Comparison of ENCODE assay signal across 31 cellular contexts in genomic region chr12:106323537-106323936, GRCh38.
"Had no signal": no experiment of that assay in that cellular context is flagged by ENCODE, and none has a peak within 500 bp of the region (broad histone marks: within the 10 kb centered on the region; RNA-seq: fewer than 3 reads in every experiment).

No MANE protein-coding gene starts in this region.

- H3K27me3 Mint-ChIP-seq: activated CD4-positive, alpha-beta memory T cell treated with anti-CD3 and anti-CD28 coated beads, Interleukin-2, amount 10 ng/mL, durations not matched to agents 7 days and 5 days; activated CD4-positive, alpha-beta T cell treated with anti-CD3 and anti-CD28 coated beads, Interleukin-2, amount 10 ng/mL, durations not matched to agents 7 days and 5 days; activated naive CD8-positive, alpha-beta T cell; activated T-cell treated with anti-CD3 and anti-CD28 coated beads, Interleukin-2, amount 50 U/mL, for 24 hours; central memory CD8-positive, alpha-beta T cell; dendritic cell treated with granulocyte-macrophage colony-stimulating factor and Interleukin-4, amounts not matched to agents 40 ng/mL and 50 ng/mL, for 4 days; T-helper 17 cell had no signal

- H3K4me1 ChIP-seq: foreskin keratinocyte had no signal

- H3K9me3 Mint-ChIP-seq: activated CD4-positive, alpha-beta memory T cell treated with anti-CD3 and anti-CD28 coated beads, Interleukin-2, amount 10 ng/mL, durations not matched to agents 7 days and 5 days; activated CD4-positive, alpha-beta T cell treated with anti-CD3 and anti-CD28 coated beads, Interleukin-2, amount 10 ng/mL, durations not matched to agents 7 days and 5 days; activated T-cell treated with anti-CD3 and anti-CD28 coated beads, Interleukin-2, amount 50 U/mL, for 24 hours; activated T-cell treated with anti-CD3 and anti-CD28 coated beads, Interleukin-2, amount 50 U/mL, for 72 hours; central memory CD8-positive, alpha-beta T cell; dendritic cell treated with granulocyte-macrophage colony-stimulating factor and Interleukin-4, amounts not matched to agents 40 ng/mL and 50 ng/mL, for 4 days; endodermal cell; T-helper 2 cell treated with Interferon-gamma antibody and Interleukin-4, amounts not matched to agents 5 μg/mL and 100 μg/mL, for 36 hours had no signal

- ATAC-seq: activated T-cell treated with anti-CD3 and anti-CD28 coated beads, Interleukin-2, amount 50 U/mL, for 72 hours; foreskin keratinocyte; T-helper 17 cell had no signal

- H3K27me3 ChIP-seq: brain microvascular endothelial cell, dorsolateral prefrontal cortex, esophagus muscularis mucosa, foreskin keratinocyte had no signal

- H3K4me1 Mint-ChIP-seq: activated CD4-positive, alpha-beta T cell treated with anti-CD3 and anti-CD28 coated beads, Interleukin-2, amount 10 ng/mL, durations not matched to agents 7 days and 5 days; endodermal cell had no signal

- H3K9me3 ChIP-seq: esophagus muscularis mucosa had no signal

- H3K27ac Mint-ChIP-seq: activated CD4-positive, alpha-beta memory T cell treated with anti-CD3 and anti-CD28 coated beads, Interleukin-2, amount 10 ng/mL, durations not matched to agents 7 days and 5 days; activated CD4-positive, alpha-beta T cell treated with anti-CD3 and anti-CD28 coated beads, Interleukin-2, amount 10 ng/mL, durations not matched to agents 7 days and 5 days; activated T-cell treated with anti-CD3 and anti-CD28 coated beads, Interleukin-2, amount 50 U/mL, for 24 hours; activated T-cell treated with anti-CD3 and anti-CD28 coated beads, Interleukin-2, amount 50 U/mL, for 72 hours; dendritic cell treated with granulocyte-macrophage colony-stimulating factor and Interleukin-4, amounts not matched to agents 40 ng/mL and 50 ng/mL, for 4 days; endodermal cell; T-helper 17 cell; T-helper 2 cell treated with Interferon-gamma antibody and Interleukin-4, amounts not matched to agents 5 μg/mL and 100 μg/mL, for 36 hours had no signal

- FAIRE-seq: astrocyte, bronchial epithelial cell had no signal

- H3K4me3 ChIP-seq: coronary artery, dorsolateral prefrontal cortex, esophagus muscularis mucosa had no signal

- H3K36me3 ChIP-seq: brain microvascular endothelial cell had no signal

- H3K4me3 Mint-ChIP-seq: activated CD4-positive, alpha-beta memory T cell treated with anti-CD3 and anti-CD28 coated beads, Interleukin-2, amount 10 ng/mL, durations not matched to agents 7 days and 5 days; activated CD4-positive, alpha-beta T cell treated with anti-CD3 and anti-CD28 coated beads, Interleukin-2, amount 10 ng/mL, durations not matched to agents 7 days and 5 days; activated naive CD8-positive, alpha-beta T cell; activated T-cell treated with anti-CD3 and anti-CD28 coated beads, Interleukin-2, amount 50 U/mL, for 24 hours; activated T-cell treated with anti-CD3 and anti-CD28 coated beads, Interleukin-2, amount 50 U/mL, for 72 hours; central memory CD8-positive, alpha-beta T cell; dendritic cell treated with granulocyte-macrophage colony-stimulating factor and Interleukin-4, amounts not matched to agents 40 ng/mL and 50 ng/mL, for 4 days; endodermal cell; T-helper 2 cell treated with Interferon-gamma antibody and Interleukin-4, amounts not matched to agents 5 μg/mL and 100 μg/mL, for 36 hours had no signal

- H3K27ac ChIP-seq: brain microvascular endothelial cell, coronary artery, dorsolateral prefrontal cortex, esophagus muscularis mucosa, foreskin keratinocyte had no signal

- DNase-seq: activated CD4-positive, alpha-beta memory T cell treated with anti-CD3 and anti-CD28 coated beads, Interleukin-2, amount 10 ng/mL, durations not matched to agents 7 days and 5 days; activated CD4-positive, alpha-beta T cell treated with anti-CD3 and anti-CD28 coated beads for 1 hour; activated CD4-positive, alpha-beta T cell treated with anti-CD3 and anti-CD28 coated beads for 4 hours; activated CD4-positive, alpha-beta T cell treated with anti-CD3 and anti-CD28 coated beads, Interleukin-2, amount 10 ng/mL, durations not matched to agents 7 days and 5 days; activated CD4-positive, alpha-beta T cell treated with anti-CD3 and anti-CD28 coated beads, Interleukin-2, amount 50 U/mL, for 4 hours; activated CD8-positive, alpha-beta memory T cell treated with anti-CD3 and anti-CD28 coated beads, Interleukin-2, amount 50 U/mL, for 48 hours; activated gamma-delta T cell; activated naive CD4-positive, alpha-beta T cell treated with anti-CD3 and anti-CD28 coated beads, Interleukin-2, amount 50 U/mL, for 16 hours; activated naive CD4-positive, alpha-beta T cell treated with Interleukin-2 at 50 U/mL for 16 hours; activated T-cell treated with anti-CD3 and anti-CD28 coated beads for 4 hours; activated T-cell treated with anti-CD3 and anti-CD28 coated beads, Interleukin-2, amount 50 U/mL, for 24 hours; activated T-cell treated with anti-CD3 and anti-CD28 coated beads, Interleukin-2, amount 50 U/mL, for 72 hours; amniotic stem cell; anterior cingulate cortex; brain microvascular endothelial cell; dorsolateral prefrontal cortex; effector memory CD4-positive, alpha-beta T cell; endodermal cell; erythroblast; foreskin keratinocyte; T-helper 1 cell; T-helper 17 cell; T1000 had no signal
